ENCODE assay signal across 12 cellular contexts in genomic region chr7:2812119-2812487, GRCh38. TPM values are rescaled to one million over a fixed set of nuclear protein-coding genes. Genes with fewer than 3 reads are reported as not detected.
A peak's percentile ranks its signal among the peaks of the same experiment; 100 is the strongest.
DNase-seq lines count a peak whose midpoint lies in the region; ATAC-seq and TF ChIP-seq lines count a peak whose summit lies in the region.
"Had no signal": no experiment of that assay in that cellular context is flagged by ENCODE, and none has a peak within 500 bp of the region (broad histone marks: within the 10 kb centered on the region; RNA-seq: fewer than 3 reads in every experiment).

No MANE protein-coding gene starts in this region.

- H3K4me1 Mint-ChIP-seq in type B pancreatic cell (ENCODE audit: unreplicated experiment): peaks cover 30% of the 10 kb centered on the region

- no peak overlapping the region for H3K9ac ChIP-seq in mucosa of rectum (ENCODE audit: low read depth in 1 of 2, low read length in 2 of 2)

- H3K9me3 ChIP-seq in SJSA1 (replicated peaks) (no peaks in the 10 kb centered on the region), mucosa of rectum (ENCODE audit: control insufficient read depth in 2 of 2, low read length in 2 of 2) (no peaks in the 10 kb centered on the region), thyroid gland (no peaks in the 10 kb centered on the region)

- H3K27ac Mint-ChIP-seq in type B pancreatic cell: no peak overlapping the region

- DNase-seq in SJSA1 (ENCODE audit: low read depth in 1 of 2, low spot score in 2 of 2) (peak in 1 of 2 experiments; percentile 20), fibroblast of gingiva (ENCODE audit: low read depth) (peak; percentile 55), thyroid gland (no peak), type B pancreatic cell (ENCODE audit: extremely low spot score, unreplicated experiment) (no peak), NCI-H345 treated with DMSO at 0.1 percent for 48 hours (lab: John Stamatoyannopoulos, UW; ENCODE audit: unreplicated experiment) (no peak)
- DNase-seq: foreskin melanocyte, KBM-7, OCI-M1 had no signal

- 83 to 84% methylated on average over 7 of the region's 7 CpGs for WGBS in thyroid gland, 2 donors

- H3K4me3 Mint-ChIP-seq in type B pancreatic cell: no peak overlapping the region
- H3K4me3 Mint-ChIP-seq: brain had no signal

- ATAC-seq in GM21825 (IDR thresholded peaks at IDR 0.05; ENCODE audit: unreplicated experiment) (no peak), GM21786 (IDR thresholded peaks at IDR 0.05; ENCODE audit: unreplicated experiment) (no peak)

- no peaks in the 10 kb centered on the region for H3K27me3 ChIP-seq in SJSA1 (replicated peaks)
- H3K27me3 ChIP-seq in mucosa of rectum (ENCODE audit: control insufficient read depth in 2 of 2, insufficient read depth in 2 of 2, low read length in 2 of 2): no peaks in the 10 kb centered on the region
- no peaks in the 10 kb centered on the region for H3K27me3 ChIP-seq in thyroid gland

- TF ChIP-seq CTCF in thyroid gland (IDR thresholded peaks at IDR 0.05) (no peak), type B pancreatic cell (conservative IDR thresholded peaks at IDR 0.05) (no peak)

- no peak for TF ChIP-seq POLR2A in thyroid gland (IDR thresholded peaks at IDR 0.05)

- no peaks in the 10 kb centered on the region for H3K27me3 Mint-ChIP-seq in type B pancreatic cell
- H3K27me3 Mint-ChIP-seq: brain had no signal

- H3K4me3 ChIP-seq in SJSA1: no peak overlapping the region
- H3K4me3 ChIP-seq in mucosa of rectum (ENCODE audit: low read length in 2 of 2): no peak overlapping the region
- no peak overlapping the region for H3K4me3 ChIP-seq in thyroid gland (replicated peaks in 1 of 3)

- H3K9me3 Mint-ChIP-seq in type B pancreatic cell: no peaks in the 10 kb centered on the region

- H3K4me1 ChIP-seq in SJSA1 (replicated peaks): peaks cover 51% of the 10 kb centered on the region
- no peaks in the 10 kb centered on the region for H3K4me1 ChIP-seq in mucosa of rectum (ENCODE audit: control insufficient read depth in 2 of 2, insufficient read depth in 2 of 2, low read length in 2 of 2)
- peaks cover 0 to 21% of the 10 kb centered on the region in 2 donors for H3K4me1 ChIP-seq in thyroid gland

- H3K27ac ChIP-seq in SJSA1 (0 out of 2 replicates have a peak overlapping the region, but pooled peaks have one; percentile 7), mucosa of rectum (ENCODE audit: low read depth in 2 of 2, low read length in 2 of 2) (peak overlapping the region; percentile 16 to 64), thyroid gland (peak overlapping the region in 2 of 3 donors; percentile 4 to 37)

- intact Hi-C loops in thyroid gland (cut with DNase I): no loop called here

- H3K36me3 ChIP-seq in SJSA1: peaks cover 13% of the 10 kb centered on the region; the same call in 1 of the 2 replicates
- H3K36me3 ChIP-seq in mucosa of rectum (ENCODE audit: control insufficient read depth in 2 of 2, insufficient read depth in 2 of 2, low read length in 2 of 2): peaks cover 0 to 2% of the 10 kb centered on the region in 2 donors
- H3K36me3 ChIP-seq in thyroid gland: no peaks in the 10 kb centered on the region

- peaks cover 23% of the 10 kb centered on the region for H3K36me3 Mint-ChIP-seq in type B pancreatic cell

RNA-seq across cellular contexts. Expression of gene GNA12, which starts 32.0 kb away (rescaled TPM):
- total RNA-seq in SJSA1 (2014; rRNA removed; shearing (Covaris generic)): 16.3 and 31.2 TPM in 2 replicates
- total RNA-seq in thyroid gland (10 to 100 TPM; 17.9 to 33.3 (median 21.7) TPM), type B pancreatic cell (ENCODE audit: low replicate concordance) (37.9 and 46.2 TPM in 2 replicates)
